ENCODE assay signal across 8 cellular contexts in genomic region chr1:165235777-165236285, GRCh38.
DNase-seq lines count a peak whose midpoint lies in the region; ATAC-seq and TF ChIP-seq lines count a peak whose summit lies in the region.

No MANE protein-coding gene starts in this region.

- H3K27ac ChIP-seq in SJCRH30, result no peak overlapping the region
- no peak overlapping the region for H3K27ac ChIP-seq in subcutaneous abdominal adipose tissue (ENCODE audit: low read depth, low read length)
- H3K27ac ChIP-seq in brain microvascular endothelial cell, result no peak overlapping the region

- H3K36me3 ChIP-seq in SJCRH30, result no peaks in the 10 kb centered on the region
- H3K36me3 ChIP-seq in subcutaneous abdominal adipose tissue (ENCODE audit: control insufficient read depth in 5 of 5, insufficient read depth in 5 of 5, low read length in 5 of 5), result no peaks in the 10 kb centered on the region
- H3K36me3 ChIP-seq in brain microvascular endothelial cell (replicated peaks), result no peaks in the 10 kb centered on the region

- DNase-seq in HuH-7 (ENCODE audit: low spot score) (peak; percentile 15), SJCRH30 (peak in 1 of 2 experiments; percentile 13), iPS-NIHi11 (ENCODE audit: low spot score) (peak; percentile 78), brain microvascular endothelial cell (no peak)
- no peak for DNase-seq in stimulated activated naive CD4-positive, alpha-beta T cell (lab: John Stamatoyannopoulos, UW)
- DNase-seq in activated CD4-positive, alpha-beta T cell treated with anti-CD3 and anti-CD28 coated beads for 48 hours, result no peak

- TF ChIP-seq CTCF in brain microvascular endothelial cell (IDR thresholded peaks at IDR 0.05; ENCODE audit: low read depth, low read length, missing control alignments), result no peak

- TF ChIP-seq POLR2A in GM18505 (IDR thresholded peaks at IDR 0.05; ENCODE audit: borderline replicate concordance, extremely low read depth, insufficient read depth, insufficient read length), result no peak

- H3K4me3 ChIP-seq in SJCRH30 (peak overlapping the region; percentile 30), subcutaneous abdominal adipose tissue (ENCODE audit: low read depth in 1 of 5, low read length in 5 of 5) (peak overlapping the region; percentile 50 to 73 (median 59)), brain microvascular endothelial cell (ENCODE audit: low read depth, low read length) (no peak overlapping the region)

- no peaks in the 10 kb centered on the region for H3K4me1 ChIP-seq in SJCRH30
- peaks cover 0 to 29% (median 20%) of the 10 kb centered on the region in 5 donors for H3K4me1 ChIP-seq in subcutaneous abdominal adipose tissue (ENCODE audit: control insufficient read depth in 5 of 5, insufficient read depth in 5 of 5, low read length in 5 of 5)

- in situ Hi-C loops in brain microvascular endothelial cell (cut with HindIII; ENCODE audit: low pct_ligation_motif_present, low sequenced_read_pairs), result no loop called here

- H3K9ac ChIP-seq in subcutaneous abdominal adipose tissue (ENCODE audit: low read length in 5 of 5), result peak overlapping the region in 2 of 5 donors; percentile 55 to 66

- no peak for ATAC-seq in GM18505 (IDR thresholded peaks at IDR 0.05; ENCODE audit: unreplicated experiment)

- H3K27me3 ChIP-seq in SJCRH30 (no peaks in the 10 kb centered on the region), subcutaneous abdominal adipose tissue (ENCODE audit: control insufficient read depth in 5 of 5, insufficient read depth in 4 of 5, low read length in 5 of 5) (peaks cover 0 to 18% (median 10%) of the 10 kb centered on the region in 5 donors), brain microvascular endothelial cell (replicated peaks) (peaks cover 17% of the 10 kb centered on the region)

- H3K9me3 ChIP-seq in SJCRH30 (replicated peaks) (no peaks in the 10 kb centered on the region), subcutaneous abdominal adipose tissue (ENCODE audit: control insufficient read depth in 5 of 5, low read length in 5 of 5) (no peaks in the 10 kb centered on the region)

Comparison
In these comparisons a context has a peak if more than half of its experiments do, and no peak if none do; other contexts are left out.
1. DNase-seq: peak in HuH-7 (single experiment) and iPS-NIHi11 (single experiment); none in stimulated activated naive CD4-positive, alpha-beta T cell (0 of 6), brain microvascular endothelial cell (single experiment) and activated CD4-positive, alpha-beta T cell treated with anti-CD3 and anti-CD28 coated beads for 48 hours (single experiment).